ENCODE assay signal across 9 cellular contexts in the genomic region with DNA sequence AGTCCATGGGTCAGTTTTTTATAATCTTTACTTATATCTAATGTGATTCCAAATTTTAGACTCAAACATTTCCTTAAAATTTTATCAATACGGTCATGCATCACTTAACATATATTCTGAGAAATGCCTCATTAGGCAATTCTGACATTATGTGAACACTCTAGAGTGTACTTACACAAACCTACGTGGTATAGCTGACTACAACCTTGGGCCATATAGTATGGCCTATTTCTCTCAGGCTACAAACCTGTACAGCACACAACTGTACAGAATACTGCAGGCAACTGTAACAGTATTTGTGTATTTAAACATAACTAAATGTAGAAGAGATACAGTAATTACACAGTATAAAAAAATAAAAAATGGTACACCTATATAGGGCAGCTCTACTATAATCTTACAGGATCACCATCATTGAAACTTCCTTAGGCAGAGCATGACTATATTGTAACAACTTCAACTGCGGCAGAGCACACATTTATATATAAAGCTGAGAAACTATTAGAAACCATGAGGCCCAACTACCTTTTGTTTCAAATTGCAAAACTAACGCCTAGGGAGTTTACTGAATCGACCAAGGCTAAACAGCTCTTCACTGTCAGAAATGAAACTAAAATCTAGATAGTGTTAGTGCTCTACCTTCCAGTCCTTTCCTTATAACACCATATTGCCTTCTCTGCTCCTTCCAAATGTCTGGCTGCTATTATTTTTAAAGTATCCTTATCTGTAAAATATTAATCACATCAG. TPM values are rescaled to one million over a fixed set of nuclear protein-coding genes. Genes with fewer than 3 reads are reported as not detected.
DNase-seq lines count a peak whose midpoint lies in the region; ATAC-seq and TF ChIP-seq lines count a peak whose summit lies in the region.
"Had no signal": no experiment of that assay in that cellular context is flagged by ENCODE, and none has a peak within 500 bp of the region (broad histone marks: within the 10 kb centered on the region; RNA-seq: fewer than 3 reads in every experiment).

No MANE protein-coding gene starts in this region.

- no peak for TF ChIP-seq CTCF in OCI-LY3 (IDR thresholded peaks at IDR 0.05; ENCODE audit: low read depth, low read length)
- TF ChIP-seq CTCF in brain microvascular endothelial cell (IDR thresholded peaks at IDR 0.05; ENCODE audit: low read depth, low read length, missing control alignments), result no peak
- no peak for TF ChIP-seq CTCF in GM23338 (conservative IDR thresholded peaks at IDR 0.05; ENCODE audit: low read depth in 2 of 2)
- TF ChIP-seq CTCF in PC-3 (conservative IDR thresholded peaks at IDR 0.05; ENCODE audit: low read depth, low read length), result no peak

- H3K4me3 ChIP-seq in OCI-LY3 (ENCODE audit: low read length) (peak overlapping the region; percentile 58), muscle layer of colon (ENCODE audit: low read depth in 1 of 2, low read length in 2 of 2) (no peak overlapping the region), brain microvascular endothelial cell (ENCODE audit: low read depth, low read length) (no peak overlapping the region), GM23338 (no peak overlapping the region), PC-3 (ENCODE audit: low read length) (no peak overlapping the region)

- H3K36me3 Mint-ChIP-seq in GM23338 (ENCODE audit: low read depth), result no peaks in the 10 kb centered on the region

- H3K36me3 ChIP-seq in OCI-LY3 (replicated peaks; ENCODE audit: low read depth, low read length) (no peaks in the 10 kb centered on the region), muscle layer of colon (ENCODE audit: insufficient read depth, low read length) (no peaks in the 10 kb centered on the region), brain microvascular endothelial cell (replicated peaks) (no peaks in the 10 kb centered on the region), GM23338 (ENCODE audit: insufficient read depth) (no peaks in the 10 kb centered on the region), PC-3 (ENCODE audit: low read depth, low read length) (0 out of 2 replicates have a peak, but pooled peaks cover under 1% of the 10 kb centered on the region)

- H3K4me3 Mint-ChIP-seq in GM23338, result no peak overlapping the region

- H3K9me2 ChIP-seq in GM23338 (ENCODE audit: insufficient read depth) (no peaks in the 10 kb centered on the region), PC-3 (replicated peaks; ENCODE audit: low read length) (no peaks in the 10 kb centered on the region)

- H3K9ac ChIP-seq in OCI-LY3 (ENCODE audit: low read length) (no peak overlapping the region), muscle layer of colon (ENCODE audit: low read length) (no peak overlapping the region), PC-3 (ENCODE audit: low read length) (no peak overlapping the region)

- POLR2A ChIA-PET in PC-3 (lab: Charles Lee; ENCODE audit: unreplicated experiment), result no interaction called here

- no peak overlapping the region for H3K27ac Mint-ChIP-seq in GM23338

- H3K4me2 ChIP-seq in OCI-LY3 (ENCODE audit: low read length) (peak overlapping the region; percentile 75), GM23338 (no peak overlapping the region), PC-3 (ENCODE audit: low read length) (no peak overlapping the region)

- H3K9me3 Mint-ChIP-seq in GM23338, result no peaks in the 10 kb centered on the region

- H3K9me3 ChIP-seq in OCI-LY3 (ENCODE audit: insufficient read depth, low read length), result no peaks in the 10 kb centered on the region
- H3K9me3 ChIP-seq in muscle layer of colon (ENCODE audit: low read length), result no peaks in the 10 kb centered on the region
- no peaks in the 10 kb centered on the region for H3K9me3 ChIP-seq in PC-3 (ENCODE audit: low read length)

- in situ Hi-C loops in brain microvascular endothelial cell (cut with HindIII; ENCODE audit: low pct_ligation_motif_present, low sequenced_read_pairs), result no loop called here

- H3K27me3 ChIP-seq in OCI-LY3 (ENCODE audit: low read depth, low read length) (peaks cover 31% of the 10 kb centered on the region), muscle layer of colon (ENCODE audit: control insufficient read depth in 1 of 2, insufficient read depth in 2 of 2, low read length in 2 of 2) (no peaks in the 10 kb centered on the region), brain microvascular endothelial cell (replicated peaks) (no peaks in the 10 kb centered on the region), GM23338 (ENCODE audit: insufficient read depth) (no peaks in the 10 kb centered on the region), PC-3 (ENCODE audit: low read length) (no peaks in the 10 kb centered on the region)

- peak; percentile 47 for ATAC-seq in GM18511 (IDR thresholded peaks at IDR 0.05; ENCODE audit: unreplicated experiment)
- ATAC-seq in GM21528 (IDR thresholded peaks at IDR 0.05; ENCODE audit: low FRiP score, unreplicated experiment), result peak; percentile 44
- ATAC-seq in GM23338, result no peak
- no peak for ATAC-seq in PC-3

- CTCF ChIA-PET in PC-3 (lab: Charles Lee), result no interaction called here

- no TSS peak for BruUV-seq in PC-3 (replicated peaks; lab: Mats Ljungman, UMichigan)

- H2AFZ ChIP-seq in OCI-LY3 (ENCODE audit: low read depth, low read length), result no peak overlapping the region
- H2AFZ ChIP-seq in GM23338, result no peak overlapping the region
- H2AFZ ChIP-seq in PC-3 (ENCODE audit: low read length), result no peak overlapping the region

- no peak overlapping the region for H3K27ac ChIP-seq in OCI-LY3 (ENCODE audit: low read length)
- H3K27ac ChIP-seq in muscle layer of colon (ENCODE audit: low read depth, low read length), result peak overlapping the region; percentile 26
- H3K27ac ChIP-seq in brain microvascular endothelial cell, result no peak overlapping the region
- H3K27ac ChIP-seq in GM23338 (ENCODE audit: low read depth), result no peak overlapping the region
- H3K27ac ChIP-seq in PC-3 (ENCODE audit: low read length), result no peak overlapping the region

- H3K79me2 ChIP-seq in OCI-LY3 (ENCODE audit: low read length), result peaks cover 22% of the 10 kb centered on the region; the same call in 1 of the 2 replicates
- H3K79me2 ChIP-seq in GM23338 (replicated peaks; ENCODE audit: insufficient read depth), result peaks cover 99% of the 10 kb centered on the region
- peaks cover 98% of the 10 kb centered on the region for H3K79me2 ChIP-seq in PC-3 (ENCODE audit: low read length)

- peaks cover 4% of the 10 kb centered on the region for H3K27me3 Mint-ChIP-seq in GM23338 (ENCODE audit: insufficient read depth, low read depth, poor library complexity)

- H4K20me1 ChIP-seq in OCI-LY3 (ENCODE audit: insufficient read depth, low read length), result peaks cover 40% of the 10 kb centered on the region
- H4K20me1 ChIP-seq in GM23338 (replicated peaks; ENCODE audit: insufficient read depth), result peaks cover 42% of the 10 kb centered on the region
- peaks cover 59% of the 10 kb centered on the region for H4K20me1 ChIP-seq in PC-3 (ENCODE audit: low read length)

- DNase-seq in brain microvascular endothelial cell (no peak), GM23338 (ENCODE audit: low spot score) (no peak), PC-3 (no peak), NCI-H1694 (lab: John Stamatoyannopoulos, UW) (no peak)
- DNase-seq: effector CD4-positive, alpha-beta T cell had no signal

- H3F3A ChIP-seq in GM23338 (replicated peaks; ENCODE audit: low read depth) (no peaks in the 10 kb centered on the region), PC-3 (ENCODE audit: low read length, unreplicated experiment) (no peaks in the 10 kb centered on the region)

- H3K4me1 ChIP-seq in OCI-LY3 (ENCODE audit: low read length) (peaks cover 34% of the 10 kb centered on the region), muscle layer of colon (ENCODE audit: insufficient read depth, low read length) (peaks cover 33% of the 10 kb centered on the region), GM23338 (ENCODE audit: insufficient read depth) (peaks cover 16% of the 10 kb centered on the region), PC-3 (ENCODE audit: insufficient read depth, low read length) (peaks cover 7% of the 10 kb centered on the region)

- peaks cover 33% of the 10 kb centered on the region for H3K4me1 Mint-ChIP-seq in GM23338

- intact Hi-C loops in PC-3 (cut with micrococcal nuclease), result no loop called here

TF ChIP-seq in GM23338, 12 proteins besides CTCF, POLR2A, EP300 and RAD21 (continues in another document):
- TF ChIP-seq POLR2AphosphoS5 (IDR thresholded peaks at IDR 0.05; ENCODE audit: low read depth) (no peak), CREB1 (CRISPR knock-in tag; IDR thresholded peaks at IDR 0.05; ENCODE audit: low read depth) (no peak)
- TF ChIP-seq, protein P1, sequence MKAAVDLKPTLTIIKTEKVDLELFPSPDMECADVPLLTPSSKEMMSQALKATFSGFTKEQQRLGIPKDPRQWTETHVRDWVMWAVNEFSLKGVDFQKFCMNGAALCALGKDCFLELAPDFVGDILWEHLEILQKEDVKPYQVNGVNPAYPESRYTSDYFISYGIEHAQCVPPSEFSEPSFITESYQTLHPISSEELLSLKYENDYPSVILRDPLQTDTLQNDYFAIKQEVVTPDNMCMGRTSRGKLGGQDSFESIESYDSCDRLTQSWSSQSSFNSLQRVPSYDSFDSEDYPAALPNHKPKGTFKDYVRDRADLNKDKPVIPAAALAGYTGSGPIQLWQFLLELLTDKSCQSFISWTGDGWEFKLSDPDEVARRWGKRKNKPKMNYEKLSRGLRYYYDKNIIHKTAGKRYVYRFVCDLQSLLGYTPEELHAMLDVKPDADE (IDR thresholded peaks at IDR 0.05), result no peak

RNA-seq across cellular contexts. Expression of a gene that starts 6.9 kb away (rescaled TPM):
- 327 and 340 TPM in 2 replicates for total RNA-seq in GM23338 (2014; rRNA removed; shearing (Covaris generic))
- polyA plus RNA-seq in GM23338 (2016; fragmentation: Nextera tagmentation; extraction: Ambion mirVana), result 25.4 and 27.3 TPM in 2 replicates
- 73.5 and 113 TPM in 2 replicates for total RNA-seq in PC-3 (2014; rRNA removed)

Comparison
In these comparisons a context has a peak if more than half of its experiments do, and no peak if none do; other contexts are left out.
1. ATAC-seq: peak in GM18511 (single experiment) and GM21528 (single experiment); none in GM23338 (single experiment) and PC-3 (single experiment).